Comparison of ENCODE assay signal across 10 cellular contexts in the genomic region with DNA sequence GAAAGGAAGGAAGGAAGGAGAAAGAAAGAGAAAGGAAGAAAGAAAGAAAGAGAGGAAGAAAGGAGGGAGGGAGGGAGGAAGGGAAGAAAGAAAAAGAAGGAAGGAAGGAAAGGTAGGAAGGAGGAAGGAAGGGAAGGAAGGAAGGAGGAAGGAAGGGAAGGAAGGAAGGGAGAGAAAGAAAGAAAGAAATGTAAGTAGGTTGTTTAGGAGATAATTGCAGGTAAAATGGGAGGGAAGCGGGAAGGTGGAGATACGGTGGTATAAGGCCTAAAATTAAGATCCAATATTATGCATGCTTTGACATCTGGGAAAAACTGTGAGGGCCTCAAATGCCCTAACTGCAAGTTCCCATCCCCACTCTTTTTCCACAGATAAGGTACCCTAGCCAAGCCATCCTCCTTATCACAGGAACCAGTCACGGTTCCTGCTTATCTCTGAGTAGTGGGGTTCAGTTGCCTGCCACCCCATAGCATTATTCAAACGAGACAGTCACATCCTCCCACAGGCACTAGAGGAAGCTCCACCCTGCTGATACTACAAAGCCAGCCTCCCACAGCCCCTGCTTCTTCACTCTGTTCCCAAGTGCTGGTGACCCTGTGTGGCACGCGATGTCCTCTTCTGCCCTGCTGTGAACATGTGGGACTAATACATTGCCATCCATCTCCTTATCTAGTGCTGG. TPM values are rescaled to one million over a fixed set of nuclear protein-coding genes. Genes with fewer than 3 reads are reported as not detected.
DNase-seq lines count a peak whose midpoint lies in the region.
"Had no signal": no experiment of that assay in that cellular context is flagged by ENCODE, and none has a peak within 500 bp of the region (broad histone marks: within the 10 kb centered on the region; RNA-seq: fewer than 3 reads in every experiment).

No MANE protein-coding gene starts in this region.

- H3K27ac ChIP-seq in BLaER1 = no peak overlapping the region; the same call in 1 of the 2 replicates
- H3K27ac ChIP-seq: neutrophil had no signal

- peaks cover 80% of the 10 kb centered on the region for H3K4me1 ChIP-seq in BLaER1

- H3K27me3 ChIP-seq in BLaER1 = no peaks in the 10 kb centered on the region

- H3K9me3 ChIP-seq in BLaER1 = no peaks in the 10 kb centered on the region
- H3K9me3 ChIP-seq: neutrophil had no signal

- no peaks in the 10 kb centered on the region for H4K20me1 ChIP-seq in BLaER1

- no peak overlapping the region for H3K4me3 ChIP-seq in BLaER1

- H3K9ac ChIP-seq in BLaER1 = no peak overlapping the region

- peak; percentile 15 for DNase-seq in T-helper 9 cell
- peak; percentile 36 for DNase-seq in activated naive CD4-positive, alpha-beta T cell treated with Interleukin-2 at 50 U/mL for 16 hours
- DNase-seq in lung microvascular endothelial cell (ENCODE audit: low read depth in 2 of 2) = peak; percentile 32 to 80
- DNase-seq in SHP77 treated with DMSO at 0.1 percent for 48 hours (lab: John Stamatoyannopoulos, UW) = no peak
- DNase-seq in NCI-H2107 treated with DMSO at 0.1 percent for 48 hours (lab: John Stamatoyannopoulos, UW; ENCODE audit: unreplicated experiment) = no peak
- no peak for DNase-seq in NCI-H2196 treated with DMSO at 0.1 percent for 48 hours (lab: John Stamatoyannopoulos, UW; ENCODE audit: unreplicated experiment)
- no peak for DNase-seq in NCI-H69 (lab: John Stamatoyannopoulos, UW)
- DNase-seq: SIG-M5 had no signal

- peak overlapping the region; percentile 90 for H3K4me2 ChIP-seq in BLaER1

- H3K36me3 ChIP-seq in BLaER1 = no peaks in the 10 kb centered on the region
- H3K36me3 ChIP-seq: neutrophil had no signal

RNA-seq across cellular contexts. Expression of gene ST8SIA6, which starts 28.7 kb away (rescaled TPM):
- total RNA-seq in lung microvascular endothelial cell = 0.20 and 0.87 TPM in 2 replicates

Comparison
In these comparisons a context has a peak if more than half of its experiments do, and no peak if none do; other contexts are left out.
1. DNase-seq: peak in T-helper 9 cell (single experiment), activated naive CD4-positive, alpha-beta T cell treated with Interleukin-2 at 50 U/mL for 16 hours (single experiment) and lung microvascular endothelial cell (2 of 2); none in SHP77 treated with DMSO at 0.1 percent for 48 hours (single experiment), NCI-H2107 treated with DMSO at 0.1 percent for 48 hours (single experiment), NCI-H2196 treated with DMSO at 0.1 percent for 48 hours (single experiment) and NCI-H69 (single experiment).